9 cellular contexts compared by ENCODE assay signal in the genomic region with DNA sequence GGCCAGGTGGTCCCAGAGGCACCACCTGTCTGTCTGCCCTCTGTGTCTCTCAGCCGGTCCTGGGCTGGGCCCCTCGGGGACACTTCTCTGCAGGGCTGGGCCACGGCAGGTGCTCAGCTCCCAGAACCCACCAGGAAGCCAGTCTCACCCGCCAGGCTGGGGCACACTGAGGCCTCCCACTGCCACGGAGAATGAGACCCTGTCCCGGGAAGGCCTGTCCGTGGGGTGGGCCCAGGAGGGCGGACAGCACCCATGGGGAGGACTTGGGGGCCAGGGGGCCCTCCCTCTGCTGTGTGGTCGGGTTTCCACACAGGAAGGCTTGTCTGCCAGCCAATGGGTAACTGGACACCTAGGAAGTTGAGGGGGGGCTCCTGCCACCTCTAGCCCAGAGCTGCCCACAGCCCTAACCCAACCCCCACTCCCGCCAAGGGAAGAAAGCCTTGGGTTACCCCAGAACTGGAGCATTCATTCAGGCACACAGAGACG. TPM values are rescaled to one million over a fixed set of nuclear protein-coding genes. Genes with fewer than 3 reads are reported as not detected.
A peak's percentile ranks its signal among the peaks of the same experiment; 100 is the strongest.
DNase-seq lines count a peak whose midpoint lies in the region; ATAC-seq and TF ChIP-seq lines count a peak whose summit lies in the region.
"Had no signal": no experiment of that assay in that cellular context is flagged by ENCODE, and none has a peak within 500 bp of the region (broad histone marks: within the 10 kb centered on the region; RNA-seq: fewer than 3 reads in every experiment).

No MANE protein-coding gene starts in this region.

- no peaks in the 10 kb centered on the region for H3F3A ChIP-seq in SU-DHL-6 (ENCODE audit: insufficient read depth)

- peak overlapping the region in 10 of 11 experiments; percentile 35 to 93 (median 66); a peak in 17 of 22 replicates for H3K9ac ChIP-seq in BLaER1 treated with 17β-estradiol and CSF1 and Interleukin-3, amounts not matched to agents 10 nM and 100 nM
- H3K9ac ChIP-seq in HCT116 (ENCODE audit: low read length) = peak overlapping the region; percentile 30; the same call in 1 of the 2 replicates
- H3K9ac ChIP-seq in SU-DHL-6 (ENCODE audit: low read length) = peak overlapping the region; percentile 28; the same call in 1 of the 2 replicates

- peak overlapping the region in 8 of 11 experiments; percentile 25 to 64 (median 46); a peak in 15 of 22 replicates for H3K27ac ChIP-seq in BLaER1 treated with 17β-estradiol and CSF1 and Interleukin-3, amounts not matched to agents 10 nM and 100 nM
- H3K27ac ChIP-seq in HCT116 (ENCODE audit: low read depth, low read length) (peak overlapping the region; percentile 58; the same call in 1 of the 2 replicates), SU-DHL-6 (ENCODE audit: low read depth, low read length) (no peak overlapping the region), aorta (ENCODE audit: low read depth in 1 of 2, low read length in 2 of 2) (no peak overlapping the region)
- no peak overlapping the region for H3K27ac ChIP-seq in naive thymus-derived CD4-positive, alpha-beta T cell (ENCODE audit: low read depth, low read length)

- no peak for DNase-seq in HCT116 (ENCODE audit: low read depth, low spot score)
- DNase-seq in naive thymus-derived CD4-positive, alpha-beta T cell = no peak
- DNase-seq in HEK293T (ENCODE audit: extremely low spot score) = no peak
- DNase-seq in activated naive CD4-positive, alpha-beta T cell treated with anti-CD3 and anti-CD28 coated beads for 36 hours = no peak
- no peak for DNase-seq in aorta

- TF ChIP-seq RAD21 in HCT116 (IDR thresholded peaks at IDR 0.05; ENCODE audit: low read depth) = no peak

- peaks cover 4 to 16% (median 11%) of the 10 kb centered on the region in 7 donors for H3K4me1 Mint-ChIP-seq in naive thymus-derived CD4-positive, alpha-beta T cell
- peaks cover 23% of the 10 kb centered on the region for H3K4me1 Mint-ChIP-seq in activated naive CD4-positive, alpha-beta T cell treated with anti-CD3 and anti-CD28 coated beads for 36 hours (ENCODE audit: low read depth)

- H3K4me1 ChIP-seq in BLaER1 treated with 17β-estradiol and CSF1 and Interleukin-3, amounts not matched to agents 10 nM and 100 nM = peaks cover 58 to 71% (median 66%) of the 10 kb centered on the region in 10 experiments
- H3K4me1 ChIP-seq in HCT116 (ENCODE audit: control insufficient read depth in 1 of 2, insufficient read depth in 2 of 2, low read length in 2 of 2) (peaks cover 23 to 40% of the 10 kb centered on the region in 2 experiments), aorta (ENCODE audit: control insufficient read depth in 1 of 2, insufficient read depth in 2 of 2, low read length in 2 of 2) (no peaks in the 10 kb centered on the region)
- H3K4me1 ChIP-seq in naive thymus-derived CD4-positive, alpha-beta T cell (ENCODE audit: control insufficient read depth in 2 of 2, insufficient read depth in 2 of 2, low read length in 2 of 2) = peaks cover 7 to 15% of the 10 kb centered on the region in 2 donors

- H3K36me3 Mint-ChIP-seq in naive thymus-derived CD4-positive, alpha-beta T cell = peaks cover 0 to 4% (median 0%) of the 10 kb centered on the region in 5 donors
- H3K36me3 Mint-ChIP-seq in activated naive CD4-positive, alpha-beta T cell treated with anti-CD3 and anti-CD28 coated beads for 36 hours (ENCODE audit: low read depth) = peaks cover 8% of the 10 kb centered on the region

- peaks cover 0 to 3% (median 0%) of the 10 kb centered on the region in 11 experiments; a peak in 1 of 22 replicates for H3K9me3 ChIP-seq in BLaER1 treated with 17β-estradiol and CSF1 and Interleukin-3, amounts not matched to agents 10 nM and 100 nM (replicated peaks in 1 of 11)
- H3K9me3 ChIP-seq in HCT116 (ENCODE audit: control insufficient read depth in 1 of 2, insufficient read depth in 1 of 2, low read depth in 1 of 2, low read length in 2 of 2) = no peaks in the 10 kb centered on the region
- no peaks in the 10 kb centered on the region for H3K9me3 ChIP-seq in SU-DHL-6 (ENCODE audit: insufficient read depth, low read length)
- H3K9me3 ChIP-seq in naive thymus-derived CD4-positive, alpha-beta T cell (ENCODE audit: control insufficient read depth in 2 of 3, low read length in 3 of 3) = no peaks in the 10 kb centered on the region
- no peaks in the 10 kb centered on the region for H3K9me3 ChIP-seq in aorta (ENCODE audit: control insufficient read depth, low read length)

- H4K20me1 ChIP-seq in BLaER1 treated with 17β-estradiol and CSF1 and Interleukin-3, amounts not matched to agents 10 nM and 100 nM = peaks cover 5 to 55% (median 43%) of the 10 kb centered on the region in 11 experiments
- H4K20me1 ChIP-seq in HCT116 (ENCODE audit: insufficient read depth) (peaks cover 4% of the 10 kb centered on the region; the same call in 1 of the 2 replicates), SU-DHL-6 (ENCODE audit: low read depth, low read length) (peaks cover 4% of the 10 kb centered on the region; the same call in 1 of the 2 replicates)

- H3K9me2 ChIP-seq in HCT116 (ENCODE audit: insufficient read depth) (no peaks in the 10 kb centered on the region), SU-DHL-6 (replicated peaks; ENCODE audit: insufficient read depth, low read length) (no peaks in the 10 kb centered on the region)

- H3K4me3 Mint-ChIP-seq in naive thymus-derived CD4-positive, alpha-beta T cell = peak overlapping the region in 2 of 10 donors; percentile 25
- H3K4me3 Mint-ChIP-seq in activated naive CD4-positive, alpha-beta T cell treated with anti-CD3 and anti-CD28 coated beads for 36 hours = no peak overlapping the region

- peak overlapping the region; percentile 90 to 98 (median 95) for H3K4me2 ChIP-seq in BLaER1 treated with 17β-estradiol and CSF1 and Interleukin-3, amounts not matched to agents 10 nM and 100 nM
- peak overlapping the region; percentile 79 for H3K4me2 ChIP-seq in HCT116 (ENCODE audit: low read length)
- peak overlapping the region; percentile 32 for H3K4me2 ChIP-seq in SU-DHL-6 (ENCODE audit: low read depth, low read length, poor library complexity, severe bottlenecking)

- H2AFZ ChIP-seq in HCT116 (ENCODE audit: low read depth, low read length, poor library complexity, severe bottlenecking) (no peak overlapping the region), SU-DHL-6 (ENCODE audit: low read depth, low read length, severe bottlenecking) (no peak overlapping the region)

- RAD21 ChIA-PET in HCT116 (lab: Charles Lee; ENCODE audit: low non-redundant PET in 1 of 2, low total read pairs in 2 of 2, uncharacterized antibody in 2 of 2, unreplicated experiment in 2 of 2) = interaction anchor here (0.6 to 0.7 kb wide), 3 partner anchors 48 to 119 kb away, joined by 3 to 4 read pairs (median 3); no protein-coding TSS in a partner anchor

- no peak for TF ChIP-seq CTCF in HCT116 (IDR thresholded peaks at IDR 0.05 in 2 of 3, conservative IDR thresholded peaks at IDR 0.05 in 1 of 3; ENCODE audit: borderline replicate concordance in 1 of 3, insufficient read depth in 1 of 3, low read depth in 2 of 3, low read length in 2 of 3)
- no peak for TF ChIP-seq CTCF in SU-DHL-6 (IDR thresholded peaks at IDR 0.05; ENCODE audit: insufficient read depth, low read length, poor library complexity, severe bottlenecking)

- whole genome bisulfite sequencing in aorta, 2 donors = 50 to 63% methylated on average over 9 to 11 of the region's 11 CpGs

- H3K27me3 Mint-ChIP-seq in naive thymus-derived CD4-positive, alpha-beta T cell = peaks cover 0 to 9% (median 0%) of the 10 kb centered on the region in 5 donors
- H3K27me3 Mint-ChIP-seq in activated naive CD4-positive, alpha-beta T cell treated with anti-CD3 and anti-CD28 coated beads for 36 hours (ENCODE audit: low read depth) = no peaks in the 10 kb centered on the region

- ATAC-seq in HCT116 = no peak
- no peak for ATAC-seq in naive thymus-derived CD4-positive, alpha-beta T cell
- ATAC-seq in aorta (ENCODE audit: low FRiP score) = no peak
- ATAC-seq in GM18520 (IDR thresholded peaks at IDR 0.05; ENCODE audit: unreplicated experiment) = no peak

- H3K27ac Mint-ChIP-seq in naive thymus-derived CD4-positive, alpha-beta T cell = no peak overlapping the region
- no peak overlapping the region for H3K27ac Mint-ChIP-seq in activated naive CD4-positive, alpha-beta T cell treated with anti-CD3 and anti-CD28 coated beads for 36 hours

- H3K27me3 ChIP-seq in BLaER1 treated with 17β-estradiol and CSF1 and Interleukin-3, amounts not matched to agents 10 nM and 100 nM = no peaks in the 10 kb centered on the region
- H3K27me3 ChIP-seq in HCT116 (ENCODE audit: insufficient read depth, low read length) = no peaks in the 10 kb centered on the region
- H3K27me3 ChIP-seq in SU-DHL-6 (ENCODE audit: low read length) = no peaks in the 10 kb centered on the region
- no peaks in the 10 kb centered on the region for H3K27me3 ChIP-seq in naive thymus-derived CD4-positive, alpha-beta T cell (ENCODE audit: control insufficient read depth in 2 of 2, insufficient read depth in 2 of 2, low read length in 2 of 2)
- H3K27me3 ChIP-seq in aorta (ENCODE audit: control insufficient read depth in 1 of 2, insufficient read depth in 2 of 2, low read length in 1 of 2) = peaks cover 0 to 2% of the 10 kb centered on the region in 2 donors

- peak overlapping the region in 8 of 10 experiments; percentile 23 to 40 (median 30); a peak in 6 of 20 replicates for H3K4me3 ChIP-seq in BLaER1 treated with 17β-estradiol and CSF1 and Interleukin-3, amounts not matched to agents 10 nM and 100 nM
- H3K4me3 ChIP-seq in HCT116 (replicated peaks in 1 of 2; ENCODE audit: low read depth in 1 of 2, low read length in 2 of 2) (peak overlapping the region in 1 of 2 experiments; percentile 28; a peak in 1 of 4 replicates), SU-DHL-6 (ENCODE audit: insufficient read depth, low read length, poor library complexity, severe bottlenecking) (no peak overlapping the region), aorta (ENCODE audit: low read length in 2 of 2) (no peak overlapping the region)
- peak overlapping the region; percentile 27 for H3K4me3 ChIP-seq in naive thymus-derived CD4-positive, alpha-beta T cell (ENCODE audit: low read length)

- POLR2A ChIA-PET in HCT116 (lab: Charles Lee) (interaction anchor here (0.6 to 1.3 kb wide), 5 partner anchors 9 to 150 kb away, joined by 3 to 5 read pairs (median 4); a partner anchor contains a TSS), HEK293T (lab: Yijun Ruan, JAX) (interaction anchor here (0.7 to 2.3 kb wide), 7 partner anchors 12 to 150 kb away, joined by 3 to 10 read pairs (median 5); a partner anchor contains a TSS)
- POLR2A ChIA-PET in naive thymus-derived CD4-positive, alpha-beta T cell (lab: Charles Lee) = interaction anchor here (0.7 to 10.7 kb wide), 8 partner anchors 14 to 446 kb away, joined by 3 to 168 read pairs (median 3); a partner anchor contains a TSS

- peaks cover 0 to 6% (median 0%) of the 10 kb centered on the region in 11 donors for H3K9me3 Mint-ChIP-seq in naive thymus-derived CD4-positive, alpha-beta T cell
- no peaks in the 10 kb centered on the region for H3K9me3 Mint-ChIP-seq in activated naive CD4-positive, alpha-beta T cell treated with anti-CD3 and anti-CD28 coated beads for 36 hours

- peaks cover 3 to 5% (median 4%) of the 10 kb centered on the region in 11 experiments; a peak in 21 of 22 replicates for H3K36me3 ChIP-seq in BLaER1 treated with 17β-estradiol and CSF1 and Interleukin-3, amounts not matched to agents 10 nM and 100 nM
- H3K36me3 ChIP-seq in HCT116 (ENCODE audit: control insufficient read depth in 1 of 2, insufficient read depth in 2 of 2, low read length in 2 of 2) (peaks cover under 1 to 4% of the 10 kb centered on the region in 2 experiments; a peak in 3 of 4 replicates), SU-DHL-6 (ENCODE audit: low read length) (peaks cover under 1% of the 10 kb centered on the region; the same call in 1 of the 2 replicates), aorta (ENCODE audit: control insufficient read depth in 1 of 2, insufficient read depth in 2 of 2, low read length in 1 of 2) (no peaks in the 10 kb centered on the region)
- peaks cover 0 to under 1% (median 0%) of the 10 kb centered on the region in 3 experiments for H3K36me3 ChIP-seq in naive thymus-derived CD4-positive, alpha-beta T cell (ENCODE audit: control insufficient read depth in 2 of 3, insufficient read depth in 3 of 3, low read length in 3 of 3)

- TF ChIP-seq POLR2A in HCT116 (IDR thresholded peaks at IDR 0.05; ENCODE audit: borderline replicate concordance, extremely low read depth, insufficient read depth, insufficient read length) = no peak

- peaks cover 21% of the 10 kb centered on the region for H3K79me2 ChIP-seq in HCT116 (ENCODE audit: insufficient read depth, low read length)
- peaks cover 5% of the 10 kb centered on the region for H3K79me2 ChIP-seq in SU-DHL-6 (ENCODE audit: insufficient read depth, low read length)

- intact Hi-C loops in HCT116 (cut with micrococcal nuclease) (no loop called here), aorta (cut with DNase I) (no loop called here)
- intact Hi-C loops in naive thymus-derived CD4-positive, alpha-beta T cell (cut with micrococcal nuclease) = loop anchor here (1.0 to 5.0 kb wide), 8 partner anchors 14 to 208 kb away; a partner anchor contains a TSS
- intact Hi-C loops in activated naive CD4-positive, alpha-beta T cell treated with anti-CD3 and anti-CD28 coated beads for 36 hours (cut with micrococcal nuclease) = loop anchor here (1.0 to 5.0 kb wide), 2 partner anchors 119 to 190 kb away; a partner anchor contains a TSS

- no TSS peak for BruUV-seq in HCT116 (replicated peaks; lab: Mats Ljungman, UMichigan)

- CTCF ChIA-PET in HCT116 (lab: Charles Lee) = interaction anchor here (0.5 to 2.8 kb wide), 43 partner anchors 9 to 459 kb away, joined by 3 to 43 read pairs (median 4); a partner anchor contains a TSS
- CTCF ChIA-PET in naive thymus-derived CD4-positive, alpha-beta T cell (lab: Charles Lee) = interaction anchor here (0.5 to 2.2 kb wide), 16 partner anchors 10 to 756 kb away, joined by 3 to 13 read pairs (median 4); a partner anchor contains a TSS
- CTCF ChIA-PET in HEK293T (lab: Yijun Ruan, JAX) = interaction anchor here (0.6 to 1.3 kb wide), 22 partner anchors 9 to 629 kb away, joined by 3 to 9 read pairs (median 4); a partner anchor contains a TSS
- CTCF ChIA-PET in activated naive CD4-positive, alpha-beta T cell treated with anti-CD3 and anti-CD28 coated beads for 36 hours (lab: Charles Lee) = interaction anchor here (0.7 to 2.6 kb wide), 26 partner anchors 10 to 698 kb away, joined by 3 to 22 read pairs (median 4); a partner anchor contains a TSS

RNA-seq across cellular contexts. Expression of a gene that starts 4.1 kb away (rescaled TPM):
- 502 TPM for total RNA-seq in HCT116 (2021; ENCODE audit: unreplicated experiment)
- 824 and 914 TPM in 2 replicates for polyA plus RNA-seq in HCT116 (2012)
- total RNA-seq in naive thymus-derived CD4-positive, alpha-beta T cell = 100 to 1,000 TPM in 1 of 5 experiments, 10 to 100 TPM in 4; 44.2 to 260 (median 87.5) TPM
- 10 to 100 TPM; 17.5 to 49.9 TPM for polyA plus RNA-seq in naive thymus-derived CD4-positive, alpha-beta T cell
- 100 to 1,000 TPM; 193 to 196 TPM for total RNA-seq in activated naive CD4-positive, alpha-beta T cell treated with anti-CD3 and anti-CD28 coated beads for 36 hours
- 100 to 1,000 TPM in 1 of 2 donors, 10 to 100 TPM in 1; 86.9 to 152 TPM for total RNA-seq in aorta
- polyA plus RNA-seq in aorta = 100 to 1,000 TPM in 1 of 2 donors, 10 to 100 TPM in 1; 94.2 to 128 TPM

RNA-seq across cellular contexts. Expression of a gene that starts 6.3 kb away (rescaled TPM):
- 0.15 TPM for total RNA-seq in HCT116 (2021; ENCODE audit: unreplicated experiment)
- 0.07 and 0.18 TPM in 2 replicates for polyA plus RNA-seq in HCT116 (2012)
- under 1 TPM in 2 of 5 experiments, not detected in 3; 0.16 TPM for total RNA-seq in naive thymus-derived CD4-positive, alpha-beta T cell
- polyA plus RNA-seq in naive thymus-derived CD4-positive, alpha-beta T cell = not detected
- total RNA-seq in activated naive CD4-positive, alpha-beta T cell treated with anti-CD3 and anti-CD28 coated beads for 36 hours = not detected
- not detected for total RNA-seq in aorta
- not detected for polyA plus RNA-seq in aorta

RNA-seq across cellular contexts. Expression of a gene that starts 9.7 kb away (rescaled TPM):
- total RNA-seq in HCT116 (2021; ENCODE audit: unreplicated experiment) (0.30 TPM), aorta (not detected)
- polyA plus RNA-seq in HCT116 (2012) = 0.45 and 0.53 TPM in 2 replicates
- total RNA-seq in naive thymus-derived CD4-positive, alpha-beta T cell = under 1 TPM in 1 of 5 experiments, not detected in 4; 0.12 TPM
- not detected for polyA plus RNA-seq in naive thymus-derived CD4-positive, alpha-beta T cell
- total RNA-seq in activated naive CD4-positive, alpha-beta T cell treated with anti-CD3 and anti-CD28 coated beads for 36 hours = not detected
- polyA plus RNA-seq in aorta = under 1 TPM; 0.08 to 0.25 TPM

RNA-seq across cellular contexts. Expression of a gene that starts 12.0 kb away (rescaled TPM):
- total RNA-seq in HCT116 (2021; ENCODE audit: unreplicated experiment) = 4.3 TPM
- polyA plus RNA-seq in HCT116 (2012) = 2.7 and 3.3 TPM in 2 replicates
- under 1 TPM in 3 of 5 experiments, not detected in 2; 0.45 to 0.63 (median 0.46) TPM for total RNA-seq in naive thymus-derived CD4-positive, alpha-beta T cell
- under 1 TPM in 1 of 2 donors, not detected in 1; 0.52 TPM for polyA plus RNA-seq in naive thymus-derived CD4-positive, alpha-beta T cell
- total RNA-seq in activated naive CD4-positive, alpha-beta T cell treated with anti-CD3 and anti-CD28 coated beads for 36 hours = under 1 TPM; 0.17 to 0.26 TPM
- total RNA-seq in aorta = not detected
- 1 to 10 TPM in 1 of 2 donors, not detected in 1; 1.1 TPM for polyA plus RNA-seq in aorta

RNA-seq across cellular contexts. Expression of a gene that starts 14.1 kb away (rescaled TPM):
- not detected for total RNA-seq in HCT116 (2021; ENCODE audit: unreplicated experiment)
- polyA plus RNA-seq in HCT116 (2012) = 0.40 TPM in 2 replicates
- total RNA-seq in naive thymus-derived CD4-positive, alpha-beta T cell = not detected
- polyA plus RNA-seq in naive thymus-derived CD4-positive, alpha-beta T cell = not detected
- total RNA-seq in activated naive CD4-positive, alpha-beta T cell treated with anti-CD3 and anti-CD28 coated beads for 36 hours = not detected
- total RNA-seq in aorta = not detected
- polyA plus RNA-seq in aorta = not detected
- total RNA-seq: LHCN-M2 had no signal

Comparison
In these comparisons a context has a peak if more than half of its experiments do, and no peak if none do; other contexts are left out.
1. H3K27ac ChIP-seq: peak in BLaER1 treated with 17β-estradiol and CSF1 and Interleukin-3, amounts not matched to agents 10 nM and 100 nM (8 of 11) and HCT116 (single experiment); none in SU-DHL-6 (single experiment), naive thymus-derived CD4-positive, alpha-beta T cell (single experiment) and aorta (0 of 2).
2. H3K4me2 ChIP-seq: peak in every context shown above with its lines; median percentile 95 in BLaER1 treated with 17β-estradiol and CSF1 and Interleukin-3, amounts not matched to agents 10 nM and 100 nM; 79 in HCT116; 32 in SU-DHL-6.
3. H3K4me3 ChIP-seq: peak in BLaER1 treated with 17β-estradiol and CSF1 and Interleukin-3, amounts not matched to agents 10 nM and 100 nM (8 of 10) and naive thymus-derived CD4-positive, alpha-beta T cell (single experiment); none in SU-DHL-6 (single experiment) and aorta (0 of 2).
4. intact Hi-C loops: an anchor here in naive thymus-derived CD4-positive, alpha-beta T cell (1.0 to 5.0 kb wide) and activated naive CD4-positive, alpha-beta T cell treated with anti-CD3 and anti-CD28 coated beads for 36 hours (1.0 to 5.0 kb wide); none called in HCT116 and aorta.
5. Peak in every context shown above with its lines, with median percentiles within 50 percentile points of each other: H3K9ac ChIP-seq.